In the genomic region with DNA sequence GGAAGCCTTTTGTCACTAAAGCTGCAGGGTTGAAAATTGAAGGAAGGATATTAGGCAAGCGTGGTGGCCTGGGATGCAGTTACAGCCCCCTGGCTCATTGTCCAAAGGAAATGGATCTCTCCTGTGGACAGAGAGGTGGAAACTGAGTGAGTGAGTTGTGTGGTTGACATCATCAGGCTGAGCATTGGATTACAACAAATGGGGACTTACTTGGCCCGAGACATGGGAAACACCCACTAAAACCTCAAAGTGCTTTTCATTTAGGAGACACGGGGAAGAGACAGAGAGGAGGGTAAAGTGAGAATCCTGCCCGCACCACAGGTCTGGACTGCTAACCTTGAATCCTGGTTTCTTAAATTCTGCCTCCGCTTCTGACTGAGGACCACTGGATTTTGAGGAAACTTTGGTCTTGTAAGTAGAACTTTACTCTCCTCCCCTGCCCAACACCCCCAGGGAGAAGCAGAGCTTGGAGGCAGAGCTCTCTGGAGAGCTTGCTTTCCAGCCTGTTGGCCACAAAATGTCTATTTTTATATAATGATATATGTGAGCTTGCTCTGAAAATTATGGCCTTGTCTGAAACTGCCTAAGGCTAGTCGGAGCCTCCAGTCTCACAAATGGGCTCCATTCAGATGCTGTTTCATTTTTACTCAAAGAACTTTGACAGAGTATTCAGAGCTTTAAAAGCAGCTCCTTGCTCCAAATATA, we compare ENCODE assay signal across 8 cellular contexts. TPM values are rescaled to one million over a fixed set of nuclear protein-coding genes. Genes with fewer than 3 reads are reported as not detected.
A peak's percentile ranks its signal among the peaks of the same experiment; 100 is the strongest.
DNase-seq lines count a peak whose midpoint lies in the region; ATAC-seq and TF ChIP-seq lines count a peak whose summit lies in the region.

A gene (plus strand): TSS at position 259 of the 705 bp plus-strand sequence. CDS start 31,978 bp downstream, outside the sequence.

- H3K9ac ChIP-seq in HCT116 (ENCODE audit: low read length), result no peak within 1 kb of the TSS

- peaks cover 82% of the 10 kb centered on the region for H3K4me1 Mint-ChIP-seq in stimulated activated memory B cell treated with anti-CD40 and anti-IgM and Interleukin-4, amounts not matched to agents 10 μg/mL and 1 μg/mL and 100 μg/mL, for 72 hours

- no peaks in the 10 kb centered on the region for H3K27me3 Mint-ChIP-seq in stimulated activated memory B cell treated with anti-CD40 and anti-IgM and Interleukin-4, amounts not matched to agents 10 μg/mL and 1 μg/mL and 100 μg/mL, for 72 hours

- no peak for TF ChIP-seq CTCF in HCT116 (IDR thresholded peaks at IDR 0.05 in 2 of 3, conservative IDR thresholded peaks at IDR 0.05 in 1 of 3; ENCODE audit: borderline replicate concordance in 1 of 3, insufficient read depth in 1 of 3, low read depth in 2 of 3, low read length in 2 of 3)
- TF ChIP-seq CTCF in adrenal gland (IDR thresholded peaks at IDR 0.05), result no peak
- TF ChIP-seq CTCF in hepatocyte (IDR thresholded peaks at IDR 0.05; ENCODE audit: poor library complexity), result no peak

- no peak for TF ChIP-seq RAD21 in HCT116 (IDR thresholded peaks at IDR 0.05; ENCODE audit: low read depth)

- ATAC-seq in HCT116, result no peak
- ATAC-seq in stimulated activated memory B cell treated with anti-CD40 and anti-IgM and Interleukin-4, amounts not matched to agents 10 μg/mL and 1 μg/mL and 100 μg/mL, for 72 hours, result no peak

- H3K27ac ChIP-seq in HCT116 (ENCODE audit: low read depth, low read length) (no peak within 1 kb of the TSS), adrenal gland (peak within 1 kb of the TSS in 4 of 5 donors; percentile 40 to 83 (median 76)), hepatocyte (peak within 1 kb of the TSS; percentile 87)

- H3K4me3 Mint-ChIP-seq in stimulated activated memory B cell treated with anti-CD40 and anti-IgM and Interleukin-4, amounts not matched to agents 10 μg/mL and 1 μg/mL and 100 μg/mL, for 72 hours, result peak within 1 kb of the TSS; percentile 85

- intact Hi-C loops in HCT116 (cut with micrococcal nuclease), result no loop called here
- intact Hi-C loops in adrenal gland (cut with DNase I), result no loop called here

- DNase-seq in HCT116 (ENCODE audit: low read depth, low spot score) (no peak), adrenal gland (peak in 6 of 7 donors; percentile 40 to 72 (median 44)), hepatocyte (ENCODE audit: low spot score) (peak; percentile 37), GM19238 (ENCODE audit: insufficient read length, low spot score) (no peak), NCI-H146 (lab: John Stamatoyannopoulos, UW) (no peak)
- DNase-seq in stimulated activated CD4-positive, alpha-beta T cell treated with anti-CD3 and anti-CD28 coated beads, Interleukin-4, amount 100 ng/mL, for 24 hours, result no peak
- no peak for DNase-seq in stimulated activated naive CD4-positive, alpha-beta T cell (lab: John Stamatoyannopoulos, UW)

- H3K4me2 ChIP-seq in HCT116 (ENCODE audit: low read length) (no peak within 1 kb of the TSS), hepatocyte (peak within 1 kb of the TSS; percentile 68)

- H3K36me3 ChIP-seq in HCT116 (ENCODE audit: control insufficient read depth in 1 of 2, insufficient read depth in 2 of 2, low read length in 2 of 2), result no peaks in the 10 kb centered on the region
- H3K36me3 ChIP-seq in adrenal gland (replicated peaks in 1 of 2), result no peaks in the 10 kb centered on the region
- H3K36me3 ChIP-seq in hepatocyte (replicated peaks; ENCODE audit: insufficient read depth, low read depth), result no peaks in the 10 kb centered on the region

- RAD21 ChIA-PET in HCT116 (lab: Charles Lee; ENCODE audit: low non-redundant PET in 1 of 2, low total read pairs in 2 of 2, uncharacterized antibody in 2 of 2, unreplicated experiment in 2 of 2), result no interaction called here

- no peak within 1 kb of the TSS for H3K4me3 ChIP-seq in HCT116 (replicated peaks in 1 of 2; ENCODE audit: low read depth in 1 of 2, low read length in 2 of 2)
- peak within 1 kb of the TSS in 1 of 4 donors; percentile 50 for H3K4me3 ChIP-seq in adrenal gland
- no peak within 1 kb of the TSS for H3K4me3 ChIP-seq in hepatocyte

- no peaks in the 10 kb centered on the region for H3K36me3 Mint-ChIP-seq in stimulated activated memory B cell treated with anti-CD40 and anti-IgM and Interleukin-4, amounts not matched to agents 10 μg/mL and 1 μg/mL and 100 μg/mL, for 72 hours

- H2AFZ ChIP-seq in HCT116 (ENCODE audit: low read depth, low read length, poor library complexity, severe bottlenecking), result no peak within 1 kb of the TSS
- H2AFZ ChIP-seq in hepatocyte, result no peak within 1 kb of the TSS

- H3K79me2 ChIP-seq in HCT116 (ENCODE audit: insufficient read depth, low read length) (no peaks in the 10 kb centered on the region), hepatocyte (peaks cover 41% of the 10 kb centered on the region)

- POLR2A ChIA-PET in HCT116 (lab: Charles Lee), result interaction anchor here (0.6 kb wide), 1 partner anchor 76 kb away, joined by 3 read pairs; no protein-coding TSS in a partner anchor

- H3K27me3 ChIP-seq in HCT116 (ENCODE audit: insufficient read depth, low read length) (no peaks in the 10 kb centered on the region), adrenal gland (no peaks in the 10 kb centered on the region), hepatocyte (no peaks in the 10 kb centered on the region)

- WGBS in adrenal gland, 4 donors, result 36 to 48% (median 39%) methylated on average over 6 of the region's 6 CpGs
- 45% methylated on average over 6 of the region's 6 CpGs for WGBS in hepatocyte (ENCODE audit: low lambda C conversion rate, missing lambda C conversion rate)

- BruUV-seq in HCT116 (replicated peaks; lab: Mats Ljungman, UMichigan), result no TSS peak

- TF ChIP-seq POLR2A in HCT116 (IDR thresholded peaks at IDR 0.05; ENCODE audit: borderline replicate concordance, extremely low read depth, insufficient read depth, insufficient read length), result no peak
- peak in 1 of 2 donors; percentile 38 for TF ChIP-seq POLR2A in adrenal gland (IDR thresholded peaks at IDR 0.05)

- peaks cover 0 to 7% of the 10 kb centered on the region in 2 experiments; a peak in 1 of 4 replicates for H3K4me1 ChIP-seq in HCT116 (ENCODE audit: control insufficient read depth in 1 of 2, insufficient read depth in 2 of 2, low read length in 2 of 2)
- peaks cover 32 to 64% of the 10 kb centered on the region in 2 donors for H3K4me1 ChIP-seq in adrenal gland (replicated peaks in 1 of 2)
- H3K4me1 ChIP-seq in hepatocyte (ENCODE audit: insufficient read depth), result peaks cover 23% of the 10 kb centered on the region

- CTCF ChIA-PET in HCT116 (lab: Charles Lee), result no interaction called here

- H3K9me3 Mint-ChIP-seq in stimulated activated memory B cell treated with anti-CD40 and anti-IgM and Interleukin-4, amounts not matched to agents 10 μg/mL and 1 μg/mL and 100 μg/mL, for 72 hours, result no peaks in the 10 kb centered on the region

- H3K9me2 ChIP-seq in HCT116 (ENCODE audit: insufficient read depth) (no peaks in the 10 kb centered on the region), hepatocyte (replicated peaks; ENCODE audit: insufficient read depth) (no peaks in the 10 kb centered on the region)

- H3K9me3 ChIP-seq in HCT116 (ENCODE audit: control insufficient read depth in 1 of 2, insufficient read depth in 1 of 2, low read depth in 1 of 2, low read length in 2 of 2) (no peaks in the 10 kb centered on the region), adrenal gland (replicated peaks in 1 of 3) (no peaks in the 10 kb centered on the region), hepatocyte (ENCODE audit: low read depth) (no peaks in the 10 kb centered on the region)

- H4K20me1 ChIP-seq in HCT116 (ENCODE audit: insufficient read depth) (no peaks in the 10 kb centered on the region), hepatocyte (ENCODE audit: insufficient read depth, poor library complexity, severe bottlenecking) (no peaks in the 10 kb centered on the region)

- H3K27ac Mint-ChIP-seq in stimulated activated memory B cell treated with anti-CD40 and anti-IgM and Interleukin-4, amounts not matched to agents 10 μg/mL and 1 μg/mL and 100 μg/mL, for 72 hours, result peak within 1 kb of the TSS; percentile 93

TF ChIP-seq in HCT116, 20 proteins besides CTCF, POLR2A, EP300 and RAD21:
- TF ChIP-seq, protein P1, sequence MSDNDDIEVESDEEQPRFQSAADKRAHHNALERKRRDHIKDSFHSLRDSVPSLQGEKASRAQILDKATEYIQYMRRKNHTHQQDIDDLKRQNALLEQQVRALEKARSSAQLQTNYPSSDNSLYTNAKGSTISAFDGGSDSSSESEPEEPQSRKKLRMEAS (IDR thresholded peaks at IDR 0.05), result no peak
- no peak for TF ChIP-seq POLR2AphosphoS5 (IDR thresholded peaks at IDR 0.05; ENCODE audit: low read depth, low read length)
- TF ChIP-seq ZNF274 (IDR thresholded peaks at IDR 0.05; ENCODE audit: low read depth, low read length), result no peak
- TF ChIP-seq, protein P2, sequence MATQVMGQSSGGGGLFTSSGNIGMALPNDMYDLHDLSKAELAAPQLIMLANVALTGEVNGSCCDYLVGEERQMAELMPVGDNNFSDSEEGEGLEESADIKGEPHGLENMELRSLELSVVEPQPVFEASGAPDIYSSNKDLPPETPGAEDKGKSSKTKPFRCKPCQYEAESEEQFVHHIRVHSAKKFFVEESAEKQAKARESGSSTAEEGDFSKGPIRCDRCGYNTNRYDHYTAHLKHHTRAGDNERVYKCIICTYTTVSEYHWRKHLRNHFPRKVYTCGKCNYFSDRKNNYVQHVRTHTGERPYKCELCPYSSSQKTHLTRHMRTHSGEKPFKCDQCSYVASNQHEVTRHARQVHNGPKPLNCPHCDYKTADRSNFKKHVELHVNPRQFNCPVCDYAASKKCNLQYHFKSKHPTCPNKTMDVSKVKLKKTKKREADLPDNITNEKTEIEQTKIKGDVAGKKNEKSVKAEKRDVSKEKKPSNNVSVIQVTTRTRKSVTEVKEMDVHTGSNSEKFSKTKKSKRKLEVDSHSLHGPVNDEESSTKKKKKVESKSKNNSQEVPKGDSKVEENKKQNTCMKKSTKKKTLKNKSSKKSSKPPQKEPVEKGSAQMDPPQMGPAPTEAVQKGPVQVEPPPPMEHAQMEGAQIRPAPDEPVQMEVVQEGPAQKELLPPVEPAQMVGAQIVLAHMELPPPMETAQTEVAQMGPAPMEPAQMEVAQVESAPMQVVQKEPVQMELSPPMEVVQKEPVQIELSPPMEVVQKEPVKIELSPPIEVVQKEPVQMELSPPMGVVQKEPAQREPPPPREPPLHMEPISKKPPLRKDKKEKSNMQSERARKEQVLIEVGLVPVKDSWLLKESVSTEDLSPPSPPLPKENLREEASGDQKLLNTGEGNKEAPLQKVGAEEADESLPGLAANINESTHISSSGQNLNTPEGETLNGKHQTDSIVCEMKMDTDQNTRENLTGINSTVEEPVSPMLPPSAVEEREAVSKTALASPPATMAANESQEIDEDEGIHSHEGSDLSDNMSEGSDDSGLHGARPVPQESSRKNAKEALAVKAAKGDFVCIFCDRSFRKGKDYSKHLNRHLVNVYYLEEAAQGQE (IDR thresholded peaks at IDR 0.05; ENCODE audit: low read depth), result no peak
TF ChIP-seq in HCT116: peak in this region for 0.

RNA-seq across cellular contexts. Expression of the gene that starts here (rescaled TPM):
- total RNA-seq in HCT116 (2021; ENCODE audit: unreplicated experiment) (20.1 TPM), adrenal gland (100 to 1,000 TPM in 6 of 8 donors, 10 to 100 TPM in 2; 56.1 to 225 (median 149) TPM), hepatocyte (51.9 and 60.5 TPM in 2 replicates)
- polyA plus RNA-seq in HCT116 (2012), result 16.8 and 18.8 TPM in 2 replicates
- polyA plus RNA-seq in adrenal gland (100 to 1,000 TPM in 1 of 3 donors, 10 to 100 TPM in 2; 43.9 to 114 (median 98.0) TPM), hepatocyte (46.8 and 47.6 TPM in 2 replicates)

Comparison
In these comparisons a context has a peak if more than half of its experiments do, and no peak if none do; other contexts are left out.
1. DNase-seq: peak in adrenal gland (6 of 7) and hepatocyte (single experiment); none in HCT116 (single experiment), stimulated activated CD4-positive, alpha-beta T cell treated with anti-CD3 and anti-CD28 coated beads, Interleukin-4, amount 100 ng/mL, for 24 hours (single experiment), GM19238 (single experiment), NCI-H146 (single experiment) and stimulated activated naive CD4-positive, alpha-beta T cell (0 of 6).